19 cellular contexts compared by ENCODE assay signal in the genomic region with DNA sequence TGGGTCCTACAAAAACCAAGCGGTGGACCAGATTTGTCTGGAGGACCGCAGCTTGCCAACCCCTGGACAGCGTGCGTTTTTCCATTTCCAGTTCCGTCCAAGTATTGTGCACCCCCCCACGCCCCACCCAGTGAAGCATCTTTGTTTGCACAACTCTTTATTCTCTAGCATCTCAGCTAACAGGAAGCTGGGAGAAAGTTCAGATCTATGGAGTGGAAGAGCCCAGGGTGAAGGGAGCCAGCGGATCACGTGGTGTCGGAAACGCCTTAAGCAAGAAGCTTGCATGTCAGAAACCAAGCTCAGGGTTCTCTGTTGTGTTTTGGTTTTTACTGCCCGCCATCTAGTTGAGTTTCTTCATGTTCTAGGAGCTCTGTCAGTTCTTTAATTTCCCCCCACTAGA. TPM values are rescaled to one million over a fixed set of nuclear protein-coding genes. Genes with fewer than 3 reads are reported as not detected.
DNase-seq lines count a peak whose midpoint lies in the region; TF ChIP-seq lines count a peak whose summit lies in the region.
"Had no signal": no experiment of that assay in that cellular context is flagged by ENCODE, and none has a peak within 500 bp of the region (broad histone marks: within the 10 kb centered on the region; RNA-seq: fewer than 3 reads in every experiment).

No MANE protein-coding gene starts in this region.

- H3K4me1 ChIP-seq in HEK293 (ENCODE audit: control insufficient read depth, insufficient read depth, low read length), result peaks cover 28% of the 10 kb centered on the region

- H3K4me3 ChIP-seq in HEK293 (ENCODE audit: low read depth, low read length), result no peak overlapping the region
- H3K4me3 ChIP-seq: BLaER1 treated with 17β-estradiol and CSF1 and Interleukin-3, amounts not matched to agents 10 nM and 100 nM; pancreas; stomach had no signal

- DNase-seq in NOMO-1 treated with DMSO at 0.1 percent for 48 hours (lab: John Stamatoyannopoulos, UW; ENCODE audit: unreplicated experiment) (peak; percentile 53), posterior vena cava (ENCODE audit: low spot score) (peak; percentile 70), GM10248 (ENCODE audit: extremely low spot score) (no peak), NCI-H1092 (lab: John Stamatoyannopoulos, UW) (no peak), hippocampal formation (lab: John Stamatoyannopoulos, UW) (no peak)
- DNase-seq in activated naive CD8-positive, alpha-beta T cell treated with anti-CD3 and anti-CD28 coated beads for 36 hours, result no peak
- DNase-seq: activated CD4-positive, alpha-beta T cell treated with anti-CD3 and anti-CD28 coated beads, Interleukin-2, amount 50 U/mL, for 1 hour; cortex of kidney; HFFc6; left cardiac atrium; NCI-H2029; NCI-H524 treated with DMSO at 0.1 percent for 48 hours; pancreas; RPMI8226; small intestine; stomach; T1000 had no signal

- intact Hi-C loops in posterior vena cava (cut with DNase I), result no loop called here

- POLR2A ChIA-PET in HEK293 (lab: Yijun Ruan, JAX) (no interaction called here), GM10248 (lab: Yijun Ruan, JAX) (interaction anchor here (1.2 kb wide), 1 partner anchor 11 kb away, joined by 4 read pairs; no protein-coding TSS in a partner anchor)

- no peak overlapping the region for H3K27ac ChIP-seq in HEK293 (ENCODE audit: extremely low read depth, low read depth, low read length)
- H3K27ac ChIP-seq: BLaER1 treated with 17β-estradiol and CSF1 and Interleukin-3, amounts not matched to agents 10 nM and 100 nM; pancreas had no signal

- TF ChIP-seq CTCF in HEK293 (tag by site-specific recombination; IDR thresholded peaks at IDR 0.05) (no peak), GM10248 (IDR thresholded peaks at IDR 0.05; ENCODE audit: control extremely low read depth, extremely low read depth, low read depth, missing control alignments) (no peak)

- CTCF ChIA-PET in HEK293 (lab: Yijun Ruan, JAX) (interaction anchor here (0.6 to 1.6 kb wide), 3 partner anchors 10 to 93 kb away, joined by 3 to 5 read pairs (median 4); no protein-coding TSS in a partner anchor), GM10248 (lab: Yijun Ruan, JAX) (interaction anchor here (0.6 to 2.3 kb wide), 9 partner anchors 9 to 242 kb away, joined by 3 to 11 read pairs (median 4); no protein-coding TSS in a partner anchor)

- H3K4me1 Mint-ChIP-seq in activated naive CD8-positive, alpha-beta T cell treated with anti-CD3 and anti-CD28 coated beads for 36 hours, result peaks cover 76% of the 10 kb centered on the region

- peaks cover 11% of the 10 kb centered on the region for H3K9me3 Mint-ChIP-seq in activated naive CD8-positive, alpha-beta T cell treated with anti-CD3 and anti-CD28 coated beads for 36 hours

- H3K4me3 Mint-ChIP-seq in activated naive CD8-positive, alpha-beta T cell treated with anti-CD3 and anti-CD28 coated beads for 36 hours, result no peak overlapping the region

- peaks cover 32% of the 10 kb centered on the region for H3K36me3 Mint-ChIP-seq in activated naive CD8-positive, alpha-beta T cell treated with anti-CD3 and anti-CD28 coated beads for 36 hours

- H3K9me3 ChIP-seq in HEK293 (ENCODE audit: control insufficient read depth, insufficient read depth, low read depth, low read length), result no peaks in the 10 kb centered on the region
- H3K9me3 ChIP-seq: pancreas, stomach had no signal

- peak overlapping the region; percentile 42 for H3K27ac Mint-ChIP-seq in activated naive CD8-positive, alpha-beta T cell treated with anti-CD3 and anti-CD28 coated beads for 36 hours

- H3K36me3 ChIP-seq in HEK293 (ENCODE audit: control insufficient read depth in 2 of 2, insufficient read depth in 1 of 2, low read length in 2 of 2), result no peaks in the 10 kb centered on the region
- H3K36me3 ChIP-seq: pancreas, stomach had no signal

- no peaks in the 10 kb centered on the region for H3K27me3 Mint-ChIP-seq in activated naive CD8-positive, alpha-beta T cell treated with anti-CD3 and anti-CD28 coated beads for 36 hours

TF ChIP-seq in HEK293, 187 proteins besides CTCF, POLR2A, EP300 and RAD21:
- TF ChIP-seq ZNF664 (tag by site-specific recombination; IDR thresholded peaks at IDR 0.05), result peak; percentile 76; the same call in 1 of the 2 replicates
- no peak for TF ChIP-seq KLF1 (tag by site-specific recombination; IDR thresholded peaks at IDR 0.05)
- TF ChIP-seq ZNF623 (tag by site-specific recombination; IDR thresholded peaks at IDR 0.05), result no peak

RNA-seq across cellular contexts. Expression of a gene that starts 29.9 kb away (rescaled TPM):
- total RNA-seq in activated naive CD8-positive, alpha-beta T cell treated with anti-CD3 and anti-CD28 coated beads for 36 hours, result 10 to 100 TPM; 40.6 to 41.5 TPM
- total RNA-seq in posterior vena cava, result 10 to 100 TPM; 79.3 to 84.6 TPM

Comparison
In these comparisons a context has a peak if more than half of its experiments do, and no peak if none do; other contexts are left out.
1. DNase-seq: peak in NOMO-1 treated with DMSO at 0.1 percent for 48 hours (single experiment) and posterior vena cava (single experiment); none in activated naive CD8-positive, alpha-beta T cell treated with anti-CD3 and anti-CD28 coated beads for 36 hours (single experiment), GM10248 (single experiment), NCI-H1092 (single experiment) and hippocampal formation (0 of 2).